In genomic region chr9:75128535-75128934, GRCh38 we compare ENCODE assay signal across 12 cellular contexts.
"Had no signal": no experiment of that assay in that cellular context is flagged by ENCODE, and none has a peak within 500 bp of the region (broad histone marks: within the 10 kb centered on the region; RNA-seq: fewer than 3 reads in every experiment).

No MANE protein-coding gene starts in this region.

- DNase-seq: activated CD4-positive, alpha-beta T cell treated with anti-CD3 and anti-CD28 coated beads for 1 hour; anterior cingulate cortex; hypothalamus; left cardiac atrium; lower lobe of right lung; retina; stimulated activated CD4-positive, alpha-beta T cell treated with anti-CD3 and anti-CD28 coated beads, Interleukin-4, amount 100 ng/mL, for 1 hour; stimulated activated CD8-positive, alpha-beta memory T cell treated with anti-CD3 and anti-CD28 coated beads, Interleukin-4, amount 100 ng/mL, for 48 hours; stomach; uterus had no signal

- H3K9me3 Mint-ChIP-seq: mesothelial cell of epicardium had no signal

- H3K27me3 Mint-ChIP-seq: activated naive CD8-positive, alpha-beta T cell had no signal

- H3K4me3 Mint-ChIP-seq: activated naive CD8-positive, alpha-beta T cell; mesothelial cell of epicardium had no signal

- H3K27ac Mint-ChIP-seq: activated naive CD8-positive, alpha-beta T cell; mesothelial cell of epicardium had no signal

- ATAC-seq: left cardiac atrium, lower lobe of right lung had no signal
